Comparison of ENCODE assay signal across 8 cellular contexts in genomic region chr5:151150484-151151262, GRCh38. TPM values are rescaled to one million over a fixed set of nuclear protein-coding genes. Genes with fewer than 3 reads are reported as not detected.
DNase-seq lines count a peak whose midpoint lies in the region; ATAC-seq, FAIRE-seq and TF ChIP-seq lines count a peak whose summit lies in the region.

No MANE protein-coding gene starts in this region.

- peak overlapping the region; percentile 49 for H3K4me3 Mint-ChIP-seq in activated CD8-positive, alpha-beta T cell treated with anti-CD3 and anti-CD28 coated beads for 36 hours

- peak overlapping the region; percentile 46 for H3K4me3 ChIP-seq in DOHH2 (ENCODE audit: low read length)
- H3K4me3 ChIP-seq in KMS-11 (IDR thresholded peaks at IDR 0.05; ENCODE audit: insufficient read depth, low read depth, low read length) = no peak overlapping the region
- H3K4me3 ChIP-seq in endothelial cell of umbilical vein (replicated peaks in 1 of 3; ENCODE audit: insufficient read depth in 1 of 3, low read depth in 1 of 3, low read length in 3 of 3) = no peak overlapping the region
- no peak overlapping the region for H3K4me3 ChIP-seq in osteoblast (ENCODE audit: insufficient read depth, low read length)
- no peak overlapping the region for H3K4me3 ChIP-seq in uterus

- H3K27me3 ChIP-seq in DOHH2 (ENCODE audit: control insufficient read depth, low read length) (no peaks in the 10 kb centered on the region), KMS-11 (ENCODE audit: insufficient read depth, low read depth) (no peaks in the 10 kb centered on the region), endothelial cell of umbilical vein (ENCODE audit: control insufficient read depth in 2 of 2, insufficient read depth in 2 of 2, low read length in 2 of 2) (no peaks in the 10 kb centered on the region), osteoblast (ENCODE audit: insufficient read depth, low read length) (no peaks in the 10 kb centered on the region), uterus (no peaks in the 10 kb centered on the region)

- no peaks in the 10 kb centered on the region for H3K9me2 ChIP-seq in DOHH2 (replicated peaks; ENCODE audit: control insufficient read depth, low read length)

- peaks cover 92% of the 10 kb centered on the region for H3K4me1 Mint-ChIP-seq in activated CD8-positive, alpha-beta T cell treated with anti-CD3 and anti-CD28 coated beads for 36 hours (ENCODE audit: low read depth)

- BruUV-seq in endothelial cell of umbilical vein (replicated peaks; lab: Mats Ljungman, UMichigan) = no TSS peak

- ATAC-seq in GM21381 (IDR thresholded peaks at IDR 0.05; ENCODE audit: unreplicated experiment) = peak; percentile 41
- ATAC-seq in activated CD8-positive, alpha-beta T cell treated with anti-CD3 and anti-CD28 coated beads for 36 hours = peak; percentile 63

- FAIRE-seq in endothelial cell of umbilical vein (lab: Jason Lieb, UNC) = peak; percentile 59
- no peak for FAIRE-seq in HTR-8/SVneo (lab: Jason Lieb, UNC)

- CTCF ChIA-PET in activated CD8-positive, alpha-beta T cell treated with anti-CD3 and anti-CD28 coated beads for 36 hours (lab: Charles Lee) = interaction anchor here (1.0 to 8.3 kb wide), 9 partner anchors 11 to 148 kb away, joined by 3 to 114 read pairs (median 6); no protein-coding TSS in a partner anchor
- CTCF ChIA-PET in endothelial cell of umbilical vein (lab: Charles Lee) = interaction anchor here (0.8 to 4.4 kb wide), 11 partner anchors 11 to 502 kb away, joined by 3 to 32 read pairs (median 4); no protein-coding TSS in a partner anchor

- H3K36me3 ChIP-seq in DOHH2 (ENCODE audit: control insufficient read depth, low read length) (no peaks in the 10 kb centered on the region), KMS-11 (ENCODE audit: insufficient read depth) (no peaks in the 10 kb centered on the region), endothelial cell of umbilical vein (ENCODE audit: control insufficient read depth in 2 of 2, extremely low read depth in 1 of 2, insufficient read depth in 2 of 2, low read length in 2 of 2) (peaks cover 10 to 11% of the 10 kb centered on the region in 2 experiments), osteoblast (ENCODE audit: insufficient read depth, low read length) (peaks cover 55% of the 10 kb centered on the region), uterus (no peaks in the 10 kb centered on the region)

- no peaks in the 10 kb centered on the region for H3K79me2 ChIP-seq in DOHH2 (ENCODE audit: control insufficient read depth, low read length)
- H3K79me2 ChIP-seq in KMS-11 (ENCODE audit: insufficient read depth, low read depth) = peaks cover 83% of the 10 kb centered on the region
- peaks cover 64% of the 10 kb centered on the region for H3K79me2 ChIP-seq in endothelial cell of umbilical vein (ENCODE audit: control insufficient read depth, insufficient read depth, low read length)
- peaks cover 100% of the 10 kb centered on the region for H3K79me2 ChIP-seq in osteoblast (ENCODE audit: insufficient read depth, low read length)

- H3K4me2 ChIP-seq in DOHH2 (ENCODE audit: low read length) (peak overlapping the region; percentile 63), KMS-11 (peak overlapping the region; percentile 79), endothelial cell of umbilical vein (ENCODE audit: insufficient read depth, low read length) (no peak overlapping the region), osteoblast (ENCODE audit: insufficient read depth, low read length) (peak overlapping the region; percentile 18)

- dilution Hi-C loops in endothelial cell of umbilical vein (cut with MboI; ENCODE audit: extremely low pct_ligation_motif_present, low sequenced_read_pairs) = no loop called here

- POLR2A ChIA-PET in activated CD8-positive, alpha-beta T cell treated with anti-CD3 and anti-CD28 coated beads for 36 hours (lab: Charles Lee) = interaction anchor here (0.6 to 5.0 kb wide), 4 partner anchors 10 to 50 kb away, joined by 3 to 36 read pairs (median 6); no protein-coding TSS in a partner anchor
- POLR2A ChIA-PET in endothelial cell of umbilical vein (lab: Charles Lee) = no interaction called here

- H3K4me1 ChIP-seq in DOHH2 (ENCODE audit: control insufficient read depth, low read length) (peaks cover 45% of the 10 kb centered on the region), KMS-11 (ENCODE audit: low read depth, poor library complexity, severe bottlenecking) (peaks cover 89% of the 10 kb centered on the region), endothelial cell of umbilical vein (ENCODE audit: control insufficient read depth, extremely low read depth, insufficient read depth, low read length) (peaks cover 27% of the 10 kb centered on the region), osteoblast (ENCODE audit: insufficient read depth, low read length) (peaks cover 42% of the 10 kb centered on the region), uterus (peaks cover 3 to 10% of the 10 kb centered on the region in 2 donors)

- H4K20me1 ChIP-seq in DOHH2 (ENCODE audit: control insufficient read depth, insufficient read depth, low read depth, low read length) (no peaks in the 10 kb centered on the region), KMS-11 (ENCODE audit: insufficient read depth) (no peaks in the 10 kb centered on the region), endothelial cell of umbilical vein (replicated peaks; ENCODE audit: control insufficient read depth, extremely low read depth, insufficient read depth, low read length) (peaks cover 8% of the 10 kb centered on the region), osteoblast (ENCODE audit: insufficient read depth, low read length) (peaks cover 96% of the 10 kb centered on the region)

- peak overlapping the region; percentile 27 for H3K9ac ChIP-seq in KMS-11
- H3K9ac ChIP-seq in endothelial cell of umbilical vein (replicated peaks; ENCODE audit: extremely low read depth, insufficient read depth, low read length) = no peak overlapping the region

- TF ChIP-seq CTCF in DOHH2 (IDR thresholded peaks at IDR 0.05; ENCODE audit: low read depth, low read length, poor library complexity, severe bottlenecking) (no peak), KMS-11 (conservative IDR thresholded peaks at IDR 0.05; ENCODE audit: low read depth, low read length) (no peak), endothelial cell of umbilical vein (IDR thresholded peaks at IDR 0.05; ENCODE audit: extremely low read depth in 1 of 2, insufficient read depth in 1 of 2, low read depth in 1 of 2, low read length in 2 of 2) (no peak), osteoblast (IDR thresholded peaks at IDR 0.05; ENCODE audit: extremely low read depth, low read depth, low read length) (no peak), uterus (IDR thresholded peaks at IDR 0.05) (no peak)
- TF ChIP-seq CTCF in activated CD8-positive, alpha-beta T cell treated with anti-CD3 and anti-CD28 coated beads for 36 hours (IDR thresholded peaks at IDR 0.05) = no peak

- no peak for TF ChIP-seq POLR2A in endothelial cell of umbilical vein (IDR thresholded peaks at IDR 0.05; ENCODE audit: low read depth, low read length)
- peak in 1 of 2 donors; percentile 22 for TF ChIP-seq POLR2A in uterus (IDR thresholded peaks at IDR 0.05)

- H3K27me3 Mint-ChIP-seq in activated CD8-positive, alpha-beta T cell treated with anti-CD3 and anti-CD28 coated beads for 36 hours = no peaks in the 10 kb centered on the region

- H3K9me3 Mint-ChIP-seq in activated CD8-positive, alpha-beta T cell treated with anti-CD3 and anti-CD28 coated beads for 36 hours = no peaks in the 10 kb centered on the region

- H3K27ac ChIP-seq in DOHH2 (ENCODE audit: low read depth, low read length) (peak overlapping the region; percentile 60), KMS-11 (peak overlapping the region; percentile 73), endothelial cell of umbilical vein (ENCODE audit: insufficient read depth, low read depth, low read length) (no peak overlapping the region), osteoblast (ENCODE audit: low read depth, low read length) (peak overlapping the region; percentile 55), uterus (peak overlapping the region; percentile 75 to 85)

- peaks cover 8% of the 10 kb centered on the region for H3F3A ChIP-seq in DOHH2 (ENCODE audit: control insufficient read depth, insufficient read depth)

- H3K36me3 Mint-ChIP-seq in activated CD8-positive, alpha-beta T cell treated with anti-CD3 and anti-CD28 coated beads for 36 hours (ENCODE audit: low read depth) = peaks cover 59% of the 10 kb centered on the region

- H3K27ac Mint-ChIP-seq in activated CD8-positive, alpha-beta T cell treated with anti-CD3 and anti-CD28 coated beads for 36 hours = peak overlapping the region; percentile 89

- peak; percentile 90 for DNase-seq in activated CD8-positive, alpha-beta T cell treated with anti-CD3 and anti-CD28 coated beads for 36 hours
- peak; percentile 38 for DNase-seq in endothelial cell of umbilical vein (ENCODE audit: low read depth, low spot score)
- DNase-seq in osteoblast (ENCODE audit: insufficient read length, low spot score, missing footprints) = peak; percentile 82
- DNase-seq in uterus = peak; percentile 70 to 74
- no peak for DNase-seq in HTR-8/SVneo (ENCODE audit: insufficient read length, low spot score)

- no peaks in the 10 kb centered on the region for H3K9me1 ChIP-seq in endothelial cell of umbilical vein (replicated peaks; ENCODE audit: control insufficient read depth, extremely low read depth, insufficient read depth, low read length)

- H3K9me3 ChIP-seq in DOHH2 (ENCODE audit: control insufficient read depth, insufficient read depth, low read length) = no peaks in the 10 kb centered on the region
- H3K9me3 ChIP-seq in endothelial cell of umbilical vein (replicated peaks; ENCODE audit: control insufficient read depth, insufficient read depth, low read length) = no peaks in the 10 kb centered on the region
- no peaks in the 10 kb centered on the region for H3K9me3 ChIP-seq in osteoblast (ENCODE audit: low read depth, low read length)
- no peaks in the 10 kb centered on the region for H3K9me3 ChIP-seq in uterus

- no peak overlapping the region for H2AFZ ChIP-seq in KMS-11 (ENCODE audit: low read depth)
- H2AFZ ChIP-seq in endothelial cell of umbilical vein (ENCODE audit: low read depth, low read length) = no peak overlapping the region
- H2AFZ ChIP-seq in osteoblast (ENCODE audit: low read length) = no peak overlapping the region

- intact Hi-C loops in activated CD8-positive, alpha-beta T cell treated with anti-CD3 and anti-CD28 coated beads for 36 hours (cut with micrococcal nuclease) = loop anchor here (5.0 kb wide), 1 partner anchor 68 kb away; the partner anchor contains the start of gene TNIP1
- intact Hi-C loops in endothelial cell of umbilical vein (cut with micrococcal nuclease) (no loop called here), uterus (cut with DNase I; ENCODE audit: low total_unique reads) (no loop called here)

RNA-seq across cellular contexts. Expression of gene ANXA6, which starts 6.9 kb away (rescaled TPM):
- 100 to 1,000 TPM; 328 to 336 TPM for total RNA-seq in activated CD8-positive, alpha-beta T cell treated with anti-CD3 and anti-CD28 coated beads for 36 hours
- 240 and 266 TPM in 2 replicates for total RNA-seq in endothelial cell of umbilical vein
- polyA plus RNA-seq in endothelial cell of umbilical vein = 173 and 195 TPM in 2 replicates
- polyA plus RNA-seq in endothelial cell of umbilical vein (2011; cell fraction: cytosol; rRNA removed) = 188 and 193 TPM in 2 replicates
- 166 and 173 TPM in 2 replicates for polyA plus RNA-seq in endothelial cell of umbilical vein (2011; cell fraction: nucleus; rRNA removed)
- 191 and 212 TPM in 2 replicates for polyA plus RNA-seq in endothelial cell of umbilical vein (2012)
- 285 and 304 TPM in 2 replicates for polyA minus RNA-seq in endothelial cell of umbilical vein
- polyA minus RNA-seq in endothelial cell of umbilical vein (2011; cell fraction: cytosol; rRNA and poly(A)+ RNA removed) = 37.5 TPM
- 130 and 133 TPM in 2 replicates for polyA minus RNA-seq in endothelial cell of umbilical vein (2011; cell fraction: nucleus; rRNA and poly(A)+ RNA removed)
- 343 and 353 TPM in 2 replicates for total RNA-seq in osteoblast
- 100 to 1,000 TPM; 131 to 346 (median 252) TPM for total RNA-seq in uterus
